In the genomic region with DNA sequence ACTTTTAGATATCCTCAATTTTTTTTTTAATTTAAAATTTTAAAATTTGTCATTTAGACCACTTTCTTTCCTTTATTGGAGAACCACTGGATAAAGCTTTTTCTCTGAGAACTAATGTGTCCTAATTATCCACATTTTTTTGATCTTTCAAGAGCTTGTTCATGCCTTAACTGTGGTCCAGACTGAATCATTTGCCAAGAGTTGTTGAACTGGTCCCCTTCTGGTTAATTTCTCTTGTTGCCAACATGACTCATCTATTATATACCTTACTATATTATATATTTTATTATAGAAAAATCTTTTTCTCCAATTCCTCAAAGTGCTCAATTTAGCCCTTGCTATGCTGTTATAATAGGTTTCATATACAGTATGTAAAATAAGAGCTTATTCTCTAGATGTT, we compare ENCODE assay signal across 19 cellular contexts. TPM values are rescaled to one million over a fixed set of nuclear protein-coding genes. Genes with fewer than 3 reads are reported as not detected.
DNase-seq lines count a peak whose midpoint lies in the region; ATAC-seq and TF ChIP-seq lines count a peak whose summit lies in the region.
"Had no signal": no experiment of that assay in that cellular context is flagged by ENCODE, and none has a peak within 500 bp of the region (broad histone marks: within the 10 kb centered on the region; RNA-seq: fewer than 3 reads in every experiment).

No MANE protein-coding gene starts in this region.

- H3K27me3 ChIP-seq in A673 (replicated peaks; ENCODE audit: insufficient read depth, low read depth, low read length, poor library complexity) (no peaks in the 10 kb centered on the region), HL-60 (ENCODE audit: insufficient read depth, poor library complexity, severe bottlenecking) (no peaks in the 10 kb centered on the region), SU-DHL-6 (ENCODE audit: low read length) (no peaks in the 10 kb centered on the region), foreskin keratinocyte (peaks cover 72% of the 10 kb centered on the region)

- H3K4me3 ChIP-seq in A673 (ENCODE audit: low read depth, low read length, poor library complexity, severe bottlenecking), result no peak overlapping the region
- H3K4me3 ChIP-seq in HL-60 (replicated peaks; ENCODE audit: insufficient read depth, low read length), result no peak overlapping the region
- no peak overlapping the region for H3K4me3 ChIP-seq in SU-DHL-6 (ENCODE audit: insufficient read depth, low read length, poor library complexity, severe bottlenecking)
- H3K4me3 ChIP-seq: A549, K562, PC-9 had no signal

- peak overlapping the region; percentile 66 for H3K27ac ChIP-seq in A673 (ENCODE audit: low read depth, low read length, poor library complexity, severe bottlenecking)
- H3K27ac ChIP-seq in HL-60 (replicated peaks), result peak overlapping the region; percentile 48
- no peak overlapping the region for H3K27ac ChIP-seq in SU-DHL-6 (ENCODE audit: low read depth, low read length)
- no peak overlapping the region for H3K27ac ChIP-seq in foreskin keratinocyte
- H3K27ac ChIP-seq: A549, PC-9 had no signal

- peak overlapping the region; percentile 34 for H3K4me2 ChIP-seq in SU-DHL-6 (ENCODE audit: low read depth, low read length, poor library complexity, severe bottlenecking)
- H3K4me2 ChIP-seq: A549, PC-9 had no signal

- DNase-seq in A673 (ENCODE audit: low spot score) (peak; percentile 21), HL-60 (ENCODE audit: low read depth in 1 of 2, low spot score in 1 of 2) (no peak), foreskin keratinocyte (peak; percentile 16 to 45), DMS153 treated with DMSO at 0.1 percent for 48 hours (lab: John Stamatoyannopoulos, UW; ENCODE audit: unreplicated experiment) (no peak), SW480 (ENCODE audit: low spot score) (no peak)
- no peak for DNase-seq in stimulated activated CD4-positive, alpha-beta T cell treated with anti-CD3 and anti-CD28 coated beads, Interleukin-12 subunit alpha, Interleukin-12 subunit beta, amount 100 ng/mL, for 4 hours
- DNase-seq: Calu3; CD4-positive, alpha-beta T cell; HFFc6; NCI-H1417; NCI-H2029; NCI-H526; NK-92 treated with Interleukin-12 subunit alpha and Interleukin-12 subunit beta, amount 100 ng/mL, for 24 hours; Right ventricle myocardium superior; SK-N-SH had no signal

- H3K4me1 ChIP-seq in A673 (ENCODE audit: insufficient read depth, low read length, poor library complexity, severe bottlenecking) (peaks cover 21% of the 10 kb centered on the region), foreskin keratinocyte (peaks cover 6% of the 10 kb centered on the region)
- H3K4me1 ChIP-seq: A549 had no signal

- H3K9ac ChIP-seq in SU-DHL-6 (ENCODE audit: low read length), result no peak overlapping the region
- H3K9ac ChIP-seq: SK-N-SH had no signal

- no TSS peak for BruUV-seq in A673 (replicated peaks; lab: Mats Ljungman, UMichigan)

- no peak for ATAC-seq in foreskin keratinocyte
- ATAC-seq: A549, K562 had no signal

- H3K79me2 ChIP-seq in SU-DHL-6 (ENCODE audit: insufficient read depth, low read length), result no peaks in the 10 kb centered on the region

- POLR2A ChIA-PET in A673 (lab: Charles Lee; ENCODE audit: low non-redundant PET), result no interaction called here

- H2AFZ ChIP-seq in SU-DHL-6 (ENCODE audit: low read depth, low read length, severe bottlenecking), result no peak overlapping the region
- H2AFZ ChIP-seq: PC-9 had no signal

- TF ChIP-seq CTCF in A673 (conservative IDR thresholded peaks at IDR 0.05; ENCODE audit: low read depth, low read length) (no peak), HL-60 (IDR thresholded peaks at IDR 0.05; ENCODE audit: insufficient read depth, low read length) (no peak), SU-DHL-6 (IDR thresholded peaks at IDR 0.05; ENCODE audit: insufficient read depth, low read length, poor library complexity, severe bottlenecking) (no peak), foreskin keratinocyte (conservative IDR thresholded peaks at IDR 0.05) (no peak)

- no peaks in the 10 kb centered on the region for H3K9me2 ChIP-seq in SU-DHL-6 (replicated peaks; ENCODE audit: insufficient read depth, low read length)
- H3K9me2 ChIP-seq: SK-N-SH had no signal

- H3K36me3 ChIP-seq in A673 (ENCODE audit: insufficient read depth, low read length, poor library complexity, severe bottlenecking) (peaks cover 10% of the 10 kb centered on the region), SU-DHL-6 (ENCODE audit: low read length) (no peaks in the 10 kb centered on the region)

- intact Hi-C loops in A673 (cut with micrococcal nuclease; ENCODE audit: unreplicated experiment), result no loop called here

- CTCF ChIA-PET in A673 (lab: Charles Lee), result no interaction called here

- H3K9me3 ChIP-seq in A673 (ENCODE audit: low read depth, low read length, poor library complexity, severe bottlenecking), result no peaks in the 10 kb centered on the region
- H3K9me3 ChIP-seq in SU-DHL-6 (ENCODE audit: insufficient read depth, low read length), result no peaks in the 10 kb centered on the region
- H3K9me3 ChIP-seq: A549, SK-N-SH had no signal

- no peaks in the 10 kb centered on the region for H4K20me1 ChIP-seq in SU-DHL-6 (ENCODE audit: low read depth, low read length)

- no peaks in the 10 kb centered on the region for H3F3A ChIP-seq in SU-DHL-6 (ENCODE audit: insufficient read depth)

RNA-seq across cellular contexts. Expression of a gene that starts 53.1 kb away (rescaled TPM):
- 16.9 and 21.8 TPM in 2 replicates for total RNA-seq in A673 (2021)
- 28.1 and 36.1 TPM in 2 replicates for total RNA-seq in foreskin keratinocyte
- 9.8 and 10.2 TPM in 2 replicates for polyA plus RNA-seq in foreskin keratinocyte

Comparison
In these comparisons a context has a peak if more than half of its experiments do, and no peak if none do; other contexts are left out.
1. DNase-seq: peak in A673 (single experiment) and foreskin keratinocyte (2 of 2); none in HL-60 (0 of 2), stimulated activated CD4-positive, alpha-beta T cell treated with anti-CD3 and anti-CD28 coated beads, Interleukin-12 subunit alpha, Interleukin-12 subunit beta, amount 100 ng/mL, for 4 hours (single experiment), DMS153 treated with DMSO at 0.1 percent for 48 hours (single experiment) and SW480 (single experiment).
2. H3K27ac ChIP-seq: peak in A673 (single experiment) and HL-60 (single experiment); none in SU-DHL-6 (single experiment) and foreskin keratinocyte (single experiment).